1 cellular context compared by ENCODE assay signal in genomic region chr5:109714592-109714991, GRCh38.
TF ChIP-seq lines count a peak whose summit lies in the region.

No MANE protein-coding gene starts in this region.

TF ChIP-seq in GM23338, 12 proteins besides CTCF, POLR2A, EP300 and RAD21 (continued from another document):
- TF ChIP-seq REST (IDR thresholded peaks at IDR 0.05; ENCODE audit: unreplicated experiment) (no peak), JUNB (IDR thresholded peaks at IDR 0.05; ENCODE audit: unreplicated experiment) (no peak), NANOG (IDR thresholded peaks at IDR 0.05; ENCODE audit: borderline replicate concordance) (no peak), ZNF114 (CRISPR knock-in tag; IDR thresholded peaks at IDR 0.05) (no peak)
TF ChIP-seq in GM23338: peak in this region for 0.
